ENCODE assay signal across 8 cellular contexts in genomic region chr20:35447082-35447789, GRCh38. TPM values are rescaled to one million over a fixed set of nuclear protein-coding genes. Genes with fewer than 3 reads are reported as not detected.
DNase-seq lines count a peak whose midpoint lies in the region; ATAC-seq and TF ChIP-seq lines count a peak whose summit lies in the region.

No MANE protein-coding gene starts in this region.

- H3K4me1 Mint-ChIP-seq in nephron: peaks cover 9% of the 10 kb centered on the region

- no peak for TF ChIP-seq POLR2A in Peyer's patch (IDR thresholded peaks at IDR 0.05)

- H3K9me3 Mint-ChIP-seq in nephron: no peaks in the 10 kb centered on the region

- POLR2A ChIA-PET in GM10248 (lab: Yijun Ruan, JAX): interaction anchor here (0.5 kb wide), 1 partner anchor 543 kb away, joined by 5 read pairs; no protein-coding TSS in a partner anchor

- H3K36me3 Mint-ChIP-seq in nephron (ENCODE audit: low read depth): no peaks in the 10 kb centered on the region

- no peaks in the 10 kb centered on the region for H3K27me3 ChIP-seq in Peyer's patch

- H3K4me1 ChIP-seq in Peyer's patch: no peaks in the 10 kb centered on the region

- H3K27me3 Mint-ChIP-seq in nephron (ENCODE audit: low read depth): no peaks in the 10 kb centered on the region

- peak; percentile 97 for TF ChIP-seq CTCF in GM10248 (IDR thresholded peaks at IDR 0.05; ENCODE audit: control extremely low read depth, extremely low read depth, low read depth, missing control alignments)
- TF ChIP-seq CTCF in Peyer's patch (IDR thresholded peaks at IDR 0.05): peak; percentile 80 to 98 (median 88)
- TF ChIP-seq CTCF in fibroblast of mammary gland (conservative IDR thresholded peaks at IDR 0.05; ENCODE audit: control insufficient read depth, insufficient read depth, low read depth, low read length): peak; percentile 98
- TF ChIP-seq CTCF in nephron (IDR thresholded peaks at IDR 0.05; ENCODE audit: unreplicated experiment in 3 of 3): peak; percentile 89 to 96 (median 93)

- H3K9me3 ChIP-seq in Peyer's patch: no peaks in the 10 kb centered on the region

- no peaks in the 10 kb centered on the region for H3K36me3 ChIP-seq in Peyer's patch

- ATAC-seq in HG03442 (IDR thresholded peaks at IDR 0.05; ENCODE audit: unreplicated experiment): no peak

- peak; percentile 83 for DNase-seq in GM10248 (ENCODE audit: extremely low spot score)
- DNase-seq in KG1 (lab: John Stamatoyannopoulos, UW): peak; percentile 82
- DNase-seq in Peyer's patch: peak; percentile 80 to 95 (median 91)
- DNase-seq in activated T-cell treated with anti-CD3 and anti-CD28 coated beads, Interleukin-2, amount 50 U/mL, for 48 hours: peak; percentile 97 to 99
- peak; percentile 78 for DNase-seq in fibroblast of mammary gland (ENCODE audit: low read depth)
- DNase-seq in stimulated activated naive CD4-positive, alpha-beta T cell treated with Interleukin-2 at 50 U/mL for 16 hours (lab: John Stamatoyannopoulos, UW): peak; percentile 82

- H3K27ac Mint-ChIP-seq in nephron: no peak overlapping the region

- peak overlapping the region; percentile 73 to 75 (median 73) for H3K4me3 Mint-ChIP-seq in nephron

- H3K4me3 ChIP-seq in Peyer's patch: peak overlapping the region; percentile 18 to 49 (median 35)
- no peak overlapping the region for H3K4me3 ChIP-seq in fibroblast of mammary gland (ENCODE audit: control insufficient read depth, low read depth, low read length)

- no peak overlapping the region for H3K27ac ChIP-seq in Peyer's patch

- CTCF ChIA-PET in GM10248 (lab: Yijun Ruan, JAX): interaction anchor here (0.6 to 5.7 kb wide), 28 partner anchors 8 to 481 kb away, joined by 3 to 74 read pairs (median 4); partner anchors contain the start of genes CEP250 and GDF5

RNA-seq across cellular contexts. Expression of gene CEP250, which starts 8.2 kb away (rescaled TPM):
- total RNA-seq in Peyer's patch: 100 to 1,000 TPM in 1 of 4 donors, 10 to 100 TPM in 3; 26.1 to 121 (median 38.3) TPM

RNA-seq across cellular contexts. Expression of gene GDF5, which starts 9.2 kb away (rescaled TPM):
- total RNA-seq in Peyer's patch: not detected

RNA-seq across cellular contexts. Expression of gene UQCC1, which starts 35.5 kb away (rescaled TPM):
- total RNA-seq in Peyer's patch: 10 to 100 TPM; 35.5 to 98.2 (median 37.8) TPM
